Comparison of ENCODE assay signal across 1 cellular context in the genomic region with DNA sequence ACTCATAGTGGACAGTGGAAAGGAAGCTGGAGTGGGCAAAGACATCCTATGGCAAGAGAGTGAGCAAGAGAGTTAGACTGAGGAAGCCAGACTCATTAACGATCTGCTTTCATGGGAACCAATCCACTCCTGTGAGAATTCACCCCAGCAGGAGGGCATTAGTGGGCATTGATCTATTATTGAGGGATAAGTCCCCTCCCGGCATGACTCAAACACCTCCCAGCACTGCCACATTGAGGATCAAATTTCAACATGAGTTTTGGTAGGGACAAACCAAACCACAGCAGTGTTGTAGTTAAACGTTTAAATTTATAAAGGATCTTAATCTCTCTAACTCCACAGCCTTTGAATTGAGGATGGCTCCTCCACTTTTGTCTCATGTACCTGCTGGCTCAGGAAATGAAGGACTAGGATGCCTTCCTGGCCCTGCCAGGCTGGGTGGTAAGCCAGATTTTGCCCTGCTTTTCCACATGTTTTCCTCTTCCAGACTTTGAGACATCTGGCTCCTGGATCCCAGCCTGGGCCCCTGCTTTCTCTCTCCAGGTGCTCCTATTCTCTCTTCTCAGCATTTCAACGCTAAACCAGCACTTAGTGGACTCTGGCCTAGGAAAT.
TF ChIP-seq lines count a peak whose summit lies in the region.

No MANE protein-coding gene starts in this region.

TF ChIP-seq in K562, 482 proteins besides CTCF, POLR2A, EP300 and RAD21:
- TF ChIP-seq L3MBTL2 (IDR thresholded peaks at IDR 0.05) = peak; percentile 40; the same call in 1 of the 2 replicates
- no peak for TF ChIP-seq NCOA1 (IDR thresholded peaks at IDR 0.05; ENCODE audit: low read depth)
- TF ChIP-seq HOXB6 (CRISPR knock-in tag; IDR thresholded peaks at IDR 0.05; ENCODE audit: borderline replicate concordance) = no peak
